Comparison of ENCODE assay signal across 22 cellular contexts in the genomic region with DNA sequence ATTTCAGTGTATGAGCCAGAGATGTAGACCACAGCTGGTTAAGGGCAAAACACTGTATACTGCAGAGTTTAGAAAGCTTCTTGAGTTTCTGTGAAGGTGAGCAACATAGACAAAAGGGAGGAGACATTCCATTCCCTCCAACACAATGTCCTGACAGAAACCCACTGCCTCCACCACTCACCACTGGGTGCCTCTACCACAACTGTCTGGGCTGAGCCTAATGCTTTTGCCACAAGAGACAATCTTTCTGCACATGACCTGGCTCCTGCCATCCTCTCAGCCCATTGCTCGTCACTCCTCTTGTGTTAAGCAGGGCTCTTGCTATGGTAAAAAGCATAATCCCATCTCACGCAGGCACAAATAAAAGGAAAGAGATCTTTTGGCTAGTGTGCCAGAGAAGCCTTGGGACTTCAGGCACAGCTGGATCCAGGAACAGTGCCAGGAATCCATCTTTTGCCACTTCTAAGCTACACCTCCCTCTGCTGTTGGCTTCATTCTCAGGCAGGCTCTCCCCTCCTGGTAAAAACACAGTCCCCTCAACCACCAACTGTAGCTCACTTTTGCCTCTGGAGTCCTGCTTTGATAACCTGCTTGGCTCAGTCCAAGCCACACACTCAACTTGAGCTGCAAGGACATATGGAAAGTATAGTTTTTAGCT.
DNase-seq lines count a peak whose midpoint lies in the region; TF ChIP-seq lines count a peak whose summit lies in the region.
"Had no signal": no experiment of that assay in that cellular context is flagged by ENCODE, and none has a peak within 500 bp of the region (broad histone marks: within the 10 kb centered on the region; RNA-seq: fewer than 3 reads in every experiment).

No MANE protein-coding gene starts in this region.

- DNase-seq in DMS 273 (lab: John Stamatoyannopoulos, UW; ENCODE audit: unreplicated experiment): peak; percentile 88
- DNase-seq in SK-MEL-5 (ENCODE audit: low read depth, low spot score): peak; percentile 38
- peak; percentile 51 for DNase-seq in mesenteric fat pad (ENCODE audit: low spot score)
- DNase-seq in brain microvascular endothelial cell: no peak
- no peak for DNase-seq in SIG-M5 treated with dmso at 0.1 percent for 504 hours (lab: John Stamatoyannopoulos, UW; ENCODE audit: unreplicated experiment)
- DNase-seq in KBM-7: no peak
- no peak for DNase-seq in OCI-M1 (lab: John Stamatoyannopoulos, UW)
- DNase-seq: activated CD4-positive, alpha-beta T cell treated with anti-CD3 and anti-CD28 coated beads for 48 hours; activated T-cell treated with anti-CD3 and anti-CD28 coated beads, Interleukin-2, amount 50 U/mL, for 24 hours; EL; MM.1S; naive B cell; NCI-H510A; retina; stimulated activated CD4-positive, alpha-beta T cell treated with anti-CD3 and anti-CD28 coated beads, Interleukin-1b, Interleukin-23, amount 100 ng/mL, for 48 hours; T-helper 1 cell; thyroid gland had no signal

- CTCF ChIA-PET in HEK293 (lab: Yijun Ruan, JAX): no interaction called here

- POLR2A ChIA-PET in HEK293 (lab: Yijun Ruan, JAX): no interaction called here

- H3K4me3 ChIP-seq in HEK293 (ENCODE audit: low read depth, low read length) (no peak overlapping the region), brain microvascular endothelial cell (ENCODE audit: low read depth, low read length) (no peak overlapping the region)
- H3K4me3 ChIP-seq: BLaER1 treated with 17β-estradiol and CSF1 and Interleukin-3, amounts not matched to agents 10 nM and 100 nM; GM12878; heart left ventricle; thyroid gland had no signal

- H3K27ac ChIP-seq in HEK293 (ENCODE audit: extremely low read depth, low read depth, low read length) (no peak overlapping the region), brain microvascular endothelial cell (no peak overlapping the region)
- H3K27ac ChIP-seq: BLaER1 treated with 17β-estradiol and CSF1 and Interleukin-3, amounts not matched to agents 10 nM and 100 nM; epithelial cell of prostate; heart left ventricle; thyroid gland had no signal

- in situ Hi-C loops in SK-MEL-5 (cut with HindIII; ENCODE audit: low pct_unique_long_range_greater_than_20kb, low sequenced_read_pairs): no loop called here
- in situ Hi-C loops in brain microvascular endothelial cell (cut with HindIII; ENCODE audit: low pct_ligation_motif_present, low sequenced_read_pairs): no loop called here
- in situ Hi-C loops in KBM-7 (cut with MboI; ENCODE audit: low pct_unique_long_range_greater_than_20kb, low sequenced_read_pairs): no loop called here

- 0 out of 2 replicates have a peak, but pooled peaks cover 3% of the 10 kb centered on the region for H3K4me1 ChIP-seq in HEK293 (ENCODE audit: control insufficient read depth, insufficient read depth, low read length)
- H3K4me1 ChIP-seq: BLaER1 treated with 17β-estradiol and CSF1 and Interleukin-3, amounts not matched to agents 10 nM and 100 nM; heart left ventricle; thyroid gland had no signal

- H3K36me3 ChIP-seq in HEK293 (ENCODE audit: control insufficient read depth in 2 of 2, insufficient read depth in 1 of 2, low read length in 2 of 2) (no peaks in the 10 kb centered on the region), brain microvascular endothelial cell (replicated peaks) (no peaks in the 10 kb centered on the region)
- H3K36me3 ChIP-seq: BLaER1 treated with 17β-estradiol and CSF1 and Interleukin-3, amounts not matched to agents 10 nM and 100 nM; heart left ventricle; thyroid gland had no signal

- TF ChIP-seq CTCF in HEK293 (tag by site-specific recombination; IDR thresholded peaks at IDR 0.05): no peak
- TF ChIP-seq CTCF in brain microvascular endothelial cell (IDR thresholded peaks at IDR 0.05; ENCODE audit: low read depth, low read length, missing control alignments): no peak

- peaks cover 10% of the 10 kb centered on the region for H3K27me3 ChIP-seq in brain microvascular endothelial cell (replicated peaks)
- H3K27me3 ChIP-seq: BLaER1 treated with 17β-estradiol and CSF1 and Interleukin-3, amounts not matched to agents 10 nM and 100 nM; thyroid gland had no signal

- H3K9me3 ChIP-seq in HEK293 (ENCODE audit: control insufficient read depth, insufficient read depth, low read depth, low read length): no peaks in the 10 kb centered on the region
- H3K9me3 ChIP-seq: BLaER1 treated with 17β-estradiol and CSF1 and Interleukin-3, amounts not matched to agents 10 nM and 100 nM; heart left ventricle; thyroid gland had no signal

TF ChIP-seq in HEK293, 187 proteins besides CTCF, POLR2A, EP300 and RAD21:
- TF ChIP-seq ZNF341 (tag by site-specific recombination; IDR thresholded peaks at IDR 0.05; ENCODE audit: low read depth): peak; percentile 91
- no peak for TF ChIP-seq REST (tag by site-specific recombination; IDR thresholded peaks at IDR 0.05)
- peak; percentile 19; the same call in 1 of the 2 replicates for TF ChIP-seq ZIC2 (tag by site-specific recombination; IDR thresholded peaks at IDR 0.05)

Comparison
In these comparisons a context has a peak if more than half of its experiments do, and no peak if none do; other contexts are left out.
1. DNase-seq: peak in DMS 273 (single experiment), SK-MEL-5 (single experiment) and mesenteric fat pad (single experiment); none in brain microvascular endothelial cell (single experiment), SIG-M5 treated with dmso at 0.1 percent for 504 hours (single experiment), KBM-7 (single experiment) and OCI-M1 (single experiment).